In the genomic region with DNA sequence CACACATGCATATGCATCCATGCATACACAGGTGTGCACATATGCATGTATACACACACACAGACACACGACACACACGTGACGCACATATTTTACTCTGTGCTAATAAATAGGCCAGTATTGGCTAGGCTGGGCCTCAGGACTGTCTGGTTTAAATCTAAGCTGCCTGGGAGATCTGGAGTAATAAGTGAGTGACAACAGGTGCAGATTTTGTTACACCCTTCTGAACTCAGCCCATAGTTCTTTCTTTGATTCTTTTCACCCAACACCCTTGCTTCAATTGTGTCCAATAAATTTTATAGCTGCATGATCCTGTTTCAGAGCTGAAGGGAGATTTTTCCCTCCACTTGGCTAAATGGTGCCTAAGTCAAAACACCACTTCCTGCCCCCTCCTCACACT, we compare ENCODE assay signal across 28 cellular contexts.
"Had no signal": no experiment of that assay in that cellular context is flagged by ENCODE, and none has a peak within 500 bp of the region (broad histone marks: within the 10 kb centered on the region; RNA-seq: fewer than 3 reads in every experiment).

No MANE protein-coding gene starts in this region.

- DNase-seq: activated CD4-positive, alpha-beta T cell treated with anti-CD3 and anti-CD28 coated beads for 36 hours; activated CD4-positive, alpha-beta T cell treated with anti-CD3 and anti-CD28 coated beads, Interleukin-2, amount 50 U/mL, for 4 hours; activated CD4-positive, CD25-positive, alpha-beta regulatory T cell; activated effector memory CD4-positive, alpha-beta T cell treated with Interleukin-2 at 50 U/mL for 16 hours; activated naive CD4-positive, alpha-beta T cell treated with Interleukin-2 at 50 U/mL for 16 hours; activated naive CD8-positive, alpha-beta T cell treated with anti-CD3 and anti-CD28 coated beads for 36 hours; adrenal gland; aorta; body of pancreas; dorsolateral prefrontal cortex; effector memory CD4-positive, alpha-beta T cell; erythroblast; head of caudate nucleus; hippocampal formation; left cardiac atrium; nephron progenitor cell; ovary; retina; sigmoid colon; spleen; stimulated activated naive CD4-positive, alpha-beta T cell; T-helper 1 cell; tibial artery had no signal

- FAIRE-seq: keratinocyte, urothelium cell line had no signal

- H3K9me3 ChIP-seq: adrenal gland, body of pancreas, neutrophil, ovary, sigmoid colon, spleen, suprapubic skin, tibial artery had no signal

- H3K4me3 ChIP-seq: adrenal gland, body of pancreas, coronary artery, dorsolateral prefrontal cortex, ovary, sigmoid colon, spleen, suprapubic skin, tibial artery had no signal

- ATAC-seq: activated CD4-positive, alpha-beta T cell treated with anti-CD3 and anti-CD28 coated beads for 36 hours; body of pancreas; left cardiac atrium had no signal

- H3K27me3 ChIP-seq: adrenal gland, body of pancreas, dorsolateral prefrontal cortex, neutrophil, ovary, sigmoid colon, spleen, suprapubic skin, tibial artery had no signal

- H3K4me1 ChIP-seq: spleen had no signal

- H3K36me3 ChIP-seq: adrenal gland, neutrophil, ovary, sigmoid colon, spleen, suprapubic skin, tibial artery had no signal

- H3K27ac ChIP-seq: adrenal gland, body of pancreas, coronary artery, dorsolateral prefrontal cortex, neutrophil, ovary, sigmoid colon, spleen, suprapubic skin, tibial artery had no signal
